Comparison of ENCODE assay signal across 36 cellular contexts in the genomic region with DNA sequence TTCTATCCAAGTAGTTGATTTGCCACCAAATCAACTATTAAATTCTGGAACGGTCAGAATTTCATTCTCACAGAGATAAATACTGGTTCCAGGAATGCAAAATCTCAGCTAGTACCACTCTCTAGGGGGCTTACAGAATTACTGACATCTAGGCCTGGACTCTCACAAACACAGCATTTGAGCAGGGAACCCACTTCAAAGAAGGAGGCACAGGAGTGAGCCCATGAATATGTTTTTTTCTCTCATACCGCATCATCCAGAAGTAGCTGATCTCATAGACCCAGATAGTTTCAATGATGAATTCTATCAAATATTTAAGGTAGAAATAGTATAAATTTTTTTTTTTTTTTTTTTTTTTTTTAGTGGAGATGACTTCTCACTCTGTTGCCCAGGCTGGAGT.
"Had no signal": no experiment of that assay in that cellular context is flagged by ENCODE, and none has a peak within 500 bp of the region (broad histone marks: within the 10 kb centered on the region; RNA-seq: fewer than 3 reads in every experiment).

No MANE protein-coding gene starts in this region.

- H3K27ac ChIP-seq: adrenal gland, ascending aorta, body of pancreas, brain microvascular endothelial cell, breast epithelium, cardiac muscle cell had no signal

- H3K4me3 ChIP-seq: adrenal gland, ascending aorta, body of pancreas, breast epithelium, cardiac muscle cell had no signal

- H3K4me3 Mint-ChIP-seq: activated naive CD4-positive, alpha-beta T cell treated with anti-CD3 and anti-CD28 coated beads for 36 hours; activated naive CD4-positive, alpha-beta T cell treated with anti-CD3 and anti-CD28 coated beads, Interleukin-2, amount 10 ng/mL, durations not matched to agents 7 days and 5 days; activated naive CD8-positive, alpha-beta T cell; activated naive CD8-positive, alpha-beta T cell treated with anti-CD3 and anti-CD28 coated beads for 36 hours; activated naive CD8-positive, alpha-beta T cell treated with anti-CD3 and anti-CD28 coated beads, Interleukin-2, amount 10 ng/mL, durations not matched to agents 7 days and 5 days; activated naive CD8-positive, alpha-beta T cell treated with anti-CD3 and anti-CD28 coated beads, Interleukin-2, amount 50 U/mL, for 24 hours; activated T-cell treated with anti-CD3 and anti-CD28 coated beads, Interleukin-2, amount 50 U/mL, for 24 hours; activated T-cell treated with anti-CD3 and anti-CD28 coated beads, Interleukin-2, amount 50 U/mL, for 4 hours; activated T-cell treated with anti-CD3 and anti-CD28 coated beads, Interleukin-2, amount 50 U/mL, for 72 hours; activated T-helper 1 cell treated with anti-CD3 and anti-CD28 coated beads, Interleukin-12 subunit alpha, Interleukin-12 subunit beta, Interleukin-2, Interleukin-4 antibody, amounts not matched to agents 30 ng/mL and 10 ng/mL and 1 ng/mL, durations not matched to agents 14 hours and 24 hours and 36 hours; activated T-helper 17 cell treated with anti-CD3 and anti-CD28 coated beads, Interleukin-2, amount 50 U/mL, for 72 hours; brain; central memory CD8-positive, alpha-beta T cell had no signal

- H3K27me3 Mint-ChIP-seq: activated naive CD4-positive, alpha-beta T cell treated with anti-CD3 and anti-CD28 coated beads, Interleukin-2, amount 10 ng/mL, durations not matched to agents 7 days and 5 days; activated naive CD8-positive, alpha-beta T cell; activated naive CD8-positive, alpha-beta T cell treated with anti-CD3 and anti-CD28 coated beads for 36 hours; activated naive CD8-positive, alpha-beta T cell treated with anti-CD3 and anti-CD28 coated beads, Interleukin-2, amount 10 ng/mL, durations not matched to agents 7 days and 5 days; activated naive CD8-positive, alpha-beta T cell treated with anti-CD3 and anti-CD28 coated beads, Interleukin-2, amount 50 U/mL, for 24 hours; activated T-cell treated with anti-CD3 and anti-CD28 coated beads, Interleukin-2, amount 50 U/mL, for 24 hours; activated T-helper 17 cell treated with anti-CD3 and anti-CD28 coated beads, Interleukin-2, amount 50 U/mL, for 72 hours; central memory CD8-positive, alpha-beta T cell had no signal

- H3K27me3 ChIP-seq: adrenal gland, ascending aorta, body of pancreas, brain microvascular endothelial cell, breast epithelium, cardiac muscle cell had no signal

- H3K4me1 ChIP-seq: ascending aorta, body of pancreas, breast epithelium had no signal

- DNase-seq: activated effector memory CD4-positive, alpha-beta T cell treated with anti-CD3 and anti-CD28 coated beads, Interleukin-2, amount 50 U/mL, for 16 hours; activated effector memory CD4-positive, alpha-beta T cell treated with Interleukin-2 at 50 U/mL for 16 hours; activated gamma-delta T cell; activated gamma-delta T cell treated with Interleukin-2 at 50 U/mL for 16 hours; activated naive CD4-positive, alpha-beta T cell; activated naive CD4-positive, alpha-beta T cell treated with anti-CD3 and anti-CD28 coated beads for 36 hours; activated naive CD4-positive, alpha-beta T cell treated with anti-CD3 and anti-CD28 coated beads, Interleukin-2, amount 10 ng/mL, durations not matched to agents 7 days and 5 days; activated naive CD4-positive, alpha-beta T cell treated with anti-CD3 and anti-CD28 coated beads, Interleukin-2, amount 50 U/mL, for 16 hours; activated naive CD8-positive, alpha-beta T cell treated with anti-CD3 and anti-CD28 coated beads for 36 hours; activated naive CD8-positive, alpha-beta T cell treated with anti-CD3 and anti-CD28 coated beads, Interleukin-2, amount 10 ng/mL, durations not matched to agents 7 days and 5 days; activated naive CD8-positive, alpha-beta T cell treated with anti-CD3 and anti-CD28 coated beads, Interleukin-2, amount 50 U/mL, for 24 hours; activated T-cell treated with anti-CD3 and anti-CD28 coated beads, Interleukin-2, amount 50 U/mL, for 1 hour; activated T-cell treated with anti-CD3 and anti-CD28 coated beads, Interleukin-2, amount 50 U/mL, for 24 hours; activated T-cell treated with anti-CD3 and anti-CD28 coated beads, Interleukin-2, amount 50 U/mL, for 4 hours; activated T-cell treated with anti-CD3 and anti-CD28 coated beads, Interleukin-2, amount 50 U/mL, for 48 hours; activated T-cell treated with anti-CD3 and anti-CD28 coated beads, Interleukin-2, amount 50 U/mL, for 72 hours; adrenal gland; amniotic stem cell; amygdala; anterior cingulate cortex; aorta; body of pancreas; brain microvascular endothelial cell; caudate nucleus; central memory CD4-positive, alpha-beta T cell; cerebellar nuclear complex had no signal

- H3K9me3 ChIP-seq: adrenal gland, ascending aorta had no signal

- H3K27ac Mint-ChIP-seq: activated naive CD4-positive, alpha-beta T cell treated with anti-CD3 and anti-CD28 coated beads for 36 hours; activated naive CD4-positive, alpha-beta T cell treated with anti-CD3 and anti-CD28 coated beads, Interleukin-2, amount 10 ng/mL, durations not matched to agents 7 days and 5 days; activated naive CD4-positive, alpha-beta T cell treated with anti-CD3 and anti-CD28 coated beads, Interleukin-2, amount 50 U/mL, for 72 hours; activated naive CD8-positive, alpha-beta T cell; activated naive CD8-positive, alpha-beta T cell treated with anti-CD3 and anti-CD28 coated beads for 36 hours; activated naive CD8-positive, alpha-beta T cell treated with anti-CD3 and anti-CD28 coated beads, Interleukin-2, amount 10 ng/mL, durations not matched to agents 7 days and 5 days; activated naive CD8-positive, alpha-beta T cell treated with anti-CD3 and anti-CD28 coated beads, Interleukin-2, amount 50 U/mL, for 24 hours; activated T-cell treated with anti-CD3 and anti-CD28 coated beads, Interleukin-2, amount 50 U/mL, for 24 hours; activated T-cell treated with anti-CD3 and anti-CD28 coated beads, Interleukin-2, amount 50 U/mL, for 72 hours; activated T-helper 1 cell treated with anti-CD3 and anti-CD28 coated beads, Interleukin-12 subunit alpha, Interleukin-12 subunit beta, Interleukin-2, Interleukin-4 antibody, amounts not matched to agents 30 ng/mL and 10 ng/mL and 1 ng/mL, durations not matched to agents 14 hours and 24 hours and 36 hours; activated T-helper 17 cell treated with anti-CD3 and anti-CD28 coated beads, Interleukin-2, amount 50 U/mL, for 72 hours; activated T-helper 2 cell treated with anti-CD3 and anti-CD28 coated beads, Interferon-gamma antibody, Interleukin-2, Interleukin-4, amounts not matched to agents 10 μg/mL and 5 μg/mL and 100 μg/mL, durations not matched to agents 14 hours and 24 hours and 36 hours; brain had no signal

- H3K36me3 ChIP-seq: adrenal gland, ascending aorta, brain microvascular endothelial cell, breast epithelium, cardiac muscle cell had no signal

- H3K36me3 Mint-ChIP-seq: brain had no signal

- H3K9me3 Mint-ChIP-seq: activated T-helper 17 cell treated with anti-CD3 and anti-CD28 coated beads, Interleukin-2, amount 50 U/mL, for 72 hours; central memory CD8-positive, alpha-beta T cell had no signal

- H3K4me1 Mint-ChIP-seq: brain had no signal

- ATAC-seq: activated naive CD8-positive, alpha-beta T cell treated with anti-CD3 and anti-CD28 coated beads, Interleukin-2, amount 50 U/mL, for 24 hours; activated T-cell treated with anti-CD3 and anti-CD28 coated beads, Interleukin-2, amount 50 U/mL, for 4 hours; activated T-helper 17 cell treated with anti-CD3 and anti-CD28 coated beads, Interleukin-2, amount 50 U/mL, for 72 hours; body of pancreas had no signal
